Comparison of ENCODE assay signal across 21 cellular contexts in the genomic region with DNA sequence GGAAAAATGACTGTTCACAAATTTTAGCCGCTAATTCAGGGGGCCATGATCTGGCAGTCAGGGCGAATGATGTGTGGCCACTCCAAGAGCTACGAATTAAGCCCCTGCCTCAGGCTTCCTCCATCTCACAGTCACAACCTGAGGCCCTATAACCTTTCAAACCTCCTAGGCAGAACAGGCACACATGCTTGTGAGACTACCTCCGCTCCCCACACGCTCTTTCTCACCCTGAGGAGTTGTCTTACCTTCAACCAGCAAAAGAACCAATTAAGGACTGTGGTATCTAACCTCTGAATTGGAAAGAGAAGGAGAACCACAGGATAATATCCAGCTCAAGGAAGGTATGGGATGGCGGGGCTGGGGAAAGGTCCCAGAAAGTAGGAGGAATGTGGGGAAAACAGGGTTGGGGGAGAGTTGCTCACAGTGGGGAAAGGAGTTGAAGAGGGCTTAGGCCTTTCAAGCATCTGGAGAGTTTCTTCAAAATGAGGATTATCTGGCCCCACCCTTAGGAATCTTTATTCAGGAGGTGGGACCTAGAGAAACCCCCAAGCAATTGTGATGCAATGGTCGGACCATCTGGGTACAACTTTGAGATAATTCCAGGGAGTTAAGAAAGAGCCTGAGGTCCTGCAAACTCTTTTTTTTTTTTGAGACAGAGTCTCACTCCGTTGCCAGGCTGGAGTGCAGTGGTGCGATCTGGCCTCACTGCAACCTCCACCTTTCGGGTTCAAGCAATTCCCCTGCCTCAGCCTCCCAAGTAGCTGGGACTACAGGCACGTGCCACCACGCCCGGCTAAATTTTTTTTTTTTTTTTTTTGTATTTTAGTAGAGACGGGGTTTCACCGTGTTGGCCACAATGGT. TPM values are rescaled to one million over a fixed set of nuclear protein-coding genes. Genes with fewer than 3 reads are reported as not detected.
A peak's percentile ranks its signal among the peaks of the same experiment; 100 is the strongest.
DNase-seq lines count a peak whose midpoint lies in the region; ATAC-seq, FAIRE-seq and TF ChIP-seq lines count a peak whose summit lies in the region.
"Had no signal": no experiment of that assay in that cellular context is flagged by ENCODE, and none has a peak within 500 bp of the region (broad histone marks: within the 10 kb centered on the region; RNA-seq: fewer than 3 reads in every experiment).

No MANE protein-coding gene starts in this region.

- no peak overlapping the region for H2AFZ ChIP-seq in K562 (ENCODE audit: low read depth, low read length)
- H2AFZ ChIP-seq: parathyroid adenoma had no signal

- BruUV-seq in K562 (replicated peaks; lab: Mats Ljungman, UMichigan): no TSS peak

- 14% methylated on average over 13 of the region's 15 CpGs for WGBS in K562 (ENCODE audit: insufficient coverage, low coverage, missing lambda C conversion rate)
- WGBS in stomach, 5 donors: 72 to 78% (median 77%) methylated on average over 13 to 15 of the region's 15 CpGs

- H3K79me2 ChIP-seq in K562 (ENCODE audit: control insufficient read depth, insufficient read depth, low read length): no peaks in the 10 kb centered on the region

- no peak for TF ChIP-seq RAD21 in K562 (CRISPR knock-in tag; conservative IDR thresholded peaks at IDR 0.05 in 1 of 2, IDR thresholded peaks at IDR 0.05 in 1 of 2)

- peaks cover 34 to 77% of the 10 kb centered on the region in 2 experiments for H3K27me3 ChIP-seq in K562 (ENCODE audit: control insufficient read depth in 2 of 2, insufficient read depth in 2 of 2, low read length in 2 of 2)
- H3K27me3 ChIP-seq in stomach: peaks cover 0 to 66% (median 28%) of the 10 kb centered on the region in 3 donors

- TF ChIP-seq CTCF in K562 (IDR thresholded peaks at IDR 0.05 in 2 of 3, conservative IDR thresholded peaks at IDR 0.05 in 1 of 3; ENCODE audit: insufficient read depth in 2 of 3, low read depth in 1 of 3, low read length in 3 of 3) (no peak), stomach (IDR thresholded peaks at IDR 0.05) (no peak)

- intact Hi-C loops in K562 (cut with micrococcal nuclease) (no loop called here), stomach (cut with DNase I; ENCODE audit: low total_unique reads) (no loop called here)

- H3K9me3 ChIP-seq in K562 (replicated peaks; ENCODE audit: control insufficient read depth, insufficient read depth, low read depth, low read length) (no peaks in the 10 kb centered on the region), stomach (no peaks in the 10 kb centered on the region)
- H3K9me3 ChIP-seq: BLaER1, SK-N-SH had no signal

- H4K20me1 ChIP-seq in K562 (replicated peaks; ENCODE audit: control insufficient read depth, insufficient read depth, low read length): peaks cover 37% of the 10 kb centered on the region

- no peaks in the 10 kb centered on the region for H3K9me1 ChIP-seq in K562 (ENCODE audit: control insufficient read depth, insufficient read depth, low read length)

- ATAC-seq in K562: no peak
- ATAC-seq: activated T-cell treated with anti-CD3 and anti-CD28 coated beads, Interleukin-2, amount 50 U/mL, for 72 hours; left colon had no signal

- H3K9ac ChIP-seq in K562 (ENCODE audit: insufficient read depth in 1 of 2, low read depth in 2 of 2, low read length in 2 of 2): no peak overlapping the region
- H3K9ac ChIP-seq: BLaER1, parathyroid adenoma, SK-N-SH had no signal

- TF ChIP-seq POLR2A in K562 (conservative IDR thresholded peaks at IDR 0.05) (no peak), stomach (IDR thresholded peaks at IDR 0.05) (no peak)

- in situ Hi-C loops in K562 (cut with MboI): no loop called here

- CTCF ChIA-PET in K562 (lab: Yijun Ruan, JAX; ENCODE audit: low intra/inter-chr PET ratio): no interaction called here

- POLR2A ChIA-PET in K562 (lab: Yijun Ruan, JAX): no interaction called here

- peaks cover 21 to 33% of the 10 kb centered on the region in 2 experiments; a peak in 4 of 5 replicates for H3K4me1 ChIP-seq in K562 (replicated peaks in 1 of 2; ENCODE audit: control insufficient read depth in 2 of 2, insufficient read depth in 2 of 2, low read length in 2 of 2)
- H3K4me1 ChIP-seq in stomach: peaks cover 72 to 100% (median 85%) of the 10 kb centered on the region in 4 donors

- H3K36me3 ChIP-seq in K562 (ENCODE audit: control insufficient read depth, insufficient read depth, low read length): no peaks in the 10 kb centered on the region
- H3K36me3 ChIP-seq in stomach: peaks cover 6 to 15% (median 13%) of the 10 kb centered on the region in 4 donors
- H3K36me3 ChIP-seq: BLaER1 had no signal

- no peak overlapping the region for H3K4me3 ChIP-seq in K562
- H3K4me3 ChIP-seq in stomach: no peak overlapping the region
- H3K4me3 ChIP-seq: BLaER1 had no signal

- TF ChIP-seq EP300 in K562 (IDR thresholded peaks at IDR 0.05; ENCODE audit: low read length) (no peak), stomach (IDR thresholded peaks at IDR 0.05) (no peak)

- H3K27ac ChIP-seq in K562 (ENCODE audit: extremely low read depth, low read depth, low read length): no peak overlapping the region
- H3K27ac ChIP-seq in stomach: peak overlapping the region; percentile 25 to 80 (median 37)
- H3K27ac ChIP-seq: 22Rv1, BLaER1, parathyroid adenoma had no signal

- FAIRE-seq in K562 (lab: Jason Lieb, UNC): peak; percentile 40
- no peak for FAIRE-seq in urothelium cell line (lab: Jason Lieb, UNC)
- FAIRE-seq: bronchial epithelial cell had no signal

- DNase-seq in NCI-H82 (lab: John Stamatoyannopoulos, UW): peak; percentile 63
- no peak for DNase-seq in NCI-H82 treated with DMSO at 0.1 percent for 48 hours (lab: John Stamatoyannopoulos, UW; ENCODE audit: unreplicated experiment)
- no peak for DNase-seq in K562 (ENCODE audit: extremely low read depth in 1 of 4, low spot score in 3 of 4)
- peak; percentile 51 for DNase-seq in iPS-NIHi11 (ENCODE audit: low spot score)
- no peak for DNase-seq in stomach
- no peak for DNase-seq in NCI-H774 (lab: John Stamatoyannopoulos, UW)
- no peak for DNase-seq in NCI-H2171 treated with DMSO at 0.1 percent for 48 hours (lab: John Stamatoyannopoulos, UW)
- no peak for DNase-seq in urothelium cell line (ENCODE audit: low spot score)
- DNase-seq: activated CD4-positive, alpha-beta T cell treated with anti-CD3 and anti-CD28 coated beads, Interleukin-2, amount 50 U/mL, for 48 hours; activated naive CD8-positive, alpha-beta T cell treated with anti-CD3 and anti-CD28 coated beads, Interleukin-2, amount 10 ng/mL, durations not matched to agents 7 days and 5 days; activated T-cell treated with anti-CD3 and anti-CD28 coated beads, Interleukin-2, amount 50 U/mL, for 72 hours; effector CD8-positive, alpha-beta T cell; hypothalamus; NCI-H2081; NCI-H69; SK-N-SH had no signal

- H3K4me2 ChIP-seq in K562 (ENCODE audit: insufficient read depth, low read length): no peak overlapping the region
- H3K4me2 ChIP-seq: BLaER1, SK-N-SH had no signal

RNA-seq across cellular contexts. Expression of gene PCDH1, which starts 5.5 kb away (rescaled TPM):
- 3.9 and 10.2 TPM in 2 replicates for total RNA-seq in K562 (2011; cell fraction: chromatin; rRNA removed; ENCODE audit: low replicate concordance)
- total RNA-seq in K562 (2011; cell fraction: nucleolus; rRNA removed): 12.1 and 13.5 TPM in 2 replicates
- 6.8 and 8.7 TPM in 2 replicates for total RNA-seq in K562 (2011; cell fraction: nucleoplasm; rRNA removed)
- total RNA-seq in K562 (2014; rRNA removed) (3.3 and 3.6 TPM in 2 replicates), K562 (2014; rRNA removed; fragmentation: Illumina TruSeq; extraction: Trizol) (0.77 and 1.1 TPM in 2 replicates), K562 (2015; rRNA removed; fragmentation: Illumina TruSeq; extraction: Trizol) (0.80 and 1.1 TPM in 2 replicates), K562 (2021) (3.2 and 3.6 TPM in 2 replicates), stomach (10 to 100 TPM; 35.3 to 96.9 (median 79.1) TPM)
- polyA plus RNA-seq in K562 (2011; rRNA removed) (1.1 and 2.3 TPM in 2 replicates), K562 (2014; fragmentation: Illumina TruSeq; extraction: Trizol) (2.2 and 2.3 TPM in 2 replicates), K562 (2014; fragmentation: Nextera tagmentation; extraction: Ambion mirVana) (under 1 TPM in 1 of 2 experiments, not detected in 1; 0.11 TPM), K562 (2014; rRNA removed) (1.4 and 1.6 TPM in 2 replicates), stomach (10 to 100 TPM in 2 of 3 donors, 1 to 10 TPM in 1; 8.7 to 20.9 (median 10.6) TPM)
- polyA plus RNA-seq in K562 (2011; cell fraction: cytosol; rRNA removed): 1.9 and 4.1 TPM in 2 replicates
- 0.95 and 3.6 TPM in 2 replicates for polyA plus RNA-seq in K562 (2011; cell fraction: nucleus; rRNA removed)
- 1.5 and 1.6 TPM in 2 replicates for polyA plus RNA-seq in K562 (2012)
- 2.4 and 11.1 TPM in 2 replicates for polyA minus RNA-seq in K562 (2011; rRNA and poly(A)+ RNA removed)
- polyA minus RNA-seq in K562 (2011; cell fraction: cytosol; rRNA and poly(A)+ RNA removed): 2.3 and 6.8 TPM in 2 replicates
- polyA minus RNA-seq in K562 (2011; cell fraction: nucleus; rRNA and poly(A)+ RNA removed): 1.6 and 2.2 TPM in 2 replicates
- total RNA-seq: activated naive CD8-positive, alpha-beta T cell treated with anti-CD3 and anti-CD28 coated beads, Interleukin-2, amount 10 ng/mL, durations not matched to agents 7 days and 5 days had no signal

RNA-seq across cellular contexts. Expression of gene DELE1, which starts 50.9 kb away (rescaled TPM):
- 104 and 158 TPM in 2 replicates for total RNA-seq in K562 (2011; cell fraction: chromatin; rRNA removed; ENCODE audit: low replicate concordance)
- 66.7 and 84.5 TPM in 2 replicates for total RNA-seq in K562 (2011; cell fraction: nucleolus; rRNA removed)
- total RNA-seq in K562 (2011; cell fraction: nucleoplasm; rRNA removed): 76.9 and 103 TPM in 2 replicates
- 48.5 and 49.8 TPM in 2 replicates for total RNA-seq in K562 (2014; rRNA removed)
- 29.2 and 34.0 TPM in 2 replicates for total RNA-seq in K562 (2014; rRNA removed; fragmentation: Illumina TruSeq; extraction: Trizol)
- total RNA-seq in K562 (2015; rRNA removed; fragmentation: Illumina TruSeq; extraction: Trizol): 42.6 and 51.5 TPM in 2 replicates
- 64.7 and 68.8 TPM in 2 replicates for total RNA-seq in K562 (2021)
- polyA plus RNA-seq in K562 (2011; rRNA removed): 73.0 and 100.0 TPM in 2 replicates
- 72.9 and 97.6 TPM in 2 replicates for polyA plus RNA-seq in K562 (2011; cell fraction: cytosol; rRNA removed)
- polyA plus RNA-seq in K562 (2011; cell fraction: nucleus; rRNA removed): 309 and 379 TPM in 2 replicates
- polyA plus RNA-seq in K562 (2012): 49.1 and 105 TPM in 2 replicates
- polyA plus RNA-seq in K562 (2014; fragmentation: Illumina TruSeq; extraction: Trizol): 62.7 and 65.1 TPM in 2 replicates
- 10 to 100 TPM; 16.6 to 37.6 TPM for polyA plus RNA-seq in K562 (2014; fragmentation: Nextera tagmentation; extraction: Ambion mirVana)
- 66.3 and 74.4 TPM in 2 replicates for polyA plus RNA-seq in K562 (2014; rRNA removed)
- 30.3 and 39.6 TPM in 2 replicates for polyA minus RNA-seq in K562 (2011; rRNA and poly(A)+ RNA removed)
- 32.1 and 33.3 TPM in 2 replicates for polyA minus RNA-seq in K562 (2011; cell fraction: cytosol; rRNA and poly(A)+ RNA removed)
- polyA minus RNA-seq in K562 (2011; cell fraction: nucleus; rRNA and poly(A)+ RNA removed): 47.8 and 79.8 TPM in 2 replicates
- total RNA-seq in stomach: 100 to 1,000 TPM in 1 of 5 donors, 10 to 100 TPM in 4; 65.0 to 100 (median 98.2) TPM
- 10 to 100 TPM; 29.2 to 39.8 (median 32.6) TPM for polyA plus RNA-seq in stomach

Comparison
In these comparisons a context has a peak if more than half of its experiments do, and no peak if none do; other contexts are left out.
1. DNase-seq: peak in NCI-H82 (single experiment) and iPS-NIHi11 (single experiment); none in NCI-H82 treated with DMSO at 0.1 percent for 48 hours (single experiment), K562 (0 of 4), stomach (single experiment), NCI-H774 (single experiment), NCI-H2171 treated with DMSO at 0.1 percent for 48 hours (single experiment) and urothelium cell line (single experiment).